8 cellular contexts compared by ENCODE assay signal in genomic region chr12:56590237-56590830, GRCh38. TPM values are rescaled to one million over a fixed set of nuclear protein-coding genes. Genes with fewer than 3 reads are reported as not detected.
DNase-seq lines count a peak whose midpoint lies in the region; ATAC-seq and TF ChIP-seq lines count a peak whose summit lies in the region.

No MANE protein-coding gene starts in this region.

- TF ChIP-seq POLR2A in erythroblast (IDR thresholded peaks at IDR 0.05; ENCODE audit: low read length) (no peak), testis (IDR thresholded peaks at IDR 0.05) (no peak)

- no peaks in the 10 kb centered on the region for H4K20me1 ChIP-seq in OCI-LY3 (ENCODE audit: insufficient read depth, low read length)

- H2AFZ ChIP-seq in OCI-LY3 (ENCODE audit: low read depth, low read length): no peak overlapping the region

- H3K27me3 ChIP-seq in OCI-LY3 (ENCODE audit: low read depth, low read length) (no peaks in the 10 kb centered on the region), testis (no peaks in the 10 kb centered on the region)

- no peaks in the 10 kb centered on the region for H3K79me2 ChIP-seq in OCI-LY3 (ENCODE audit: low read length)

- TF ChIP-seq CTCF in OCI-LY3 (IDR thresholded peaks at IDR 0.05; ENCODE audit: low read depth, low read length) (peak; percentile 65), testis (IDR thresholded peaks at IDR 0.05) (peak in 1 of 3 experiments; percentile 16)

- peaks cover 4% of the 10 kb centered on the region for H3K36me3 ChIP-seq in OCI-LY3 (replicated peaks; ENCODE audit: low read depth, low read length)
- H3K36me3 ChIP-seq in testis (ENCODE audit: low read depth, missing control alignments): no peaks in the 10 kb centered on the region

- H3K4me2 ChIP-seq in OCI-LY3 (ENCODE audit: low read length): no peak overlapping the region

- H3K9me3 ChIP-seq in OCI-LY3 (ENCODE audit: insufficient read depth, low read length) (no peaks in the 10 kb centered on the region), testis (no peaks in the 10 kb centered on the region)

- 53 to 60% methylated on average over 3 of the region's 3 CpGs for WGBS in testis, 2 donors

- no peak overlapping the region for H3K9ac ChIP-seq in OCI-LY3 (ENCODE audit: low read length)

- intact Hi-C loops in testis (cut with DNase I; ENCODE audit: low total_unique reads): no loop called here

- peak; percentile 49 for ATAC-seq in GM21390 (IDR thresholded peaks at IDR 0.05; ENCODE audit: unreplicated experiment)
- no peak for ATAC-seq in HG03442 (IDR thresholded peaks at IDR 0.05; ENCODE audit: unreplicated experiment)

- DNase-seq in COLO829 (ENCODE audit: low spot score) (peak; percentile 27), erythroblast (lab: John Stamatoyannopoulos, UW) (peak; percentile 14 to 38), testis (peak; percentile 43), ureter (ENCODE audit: low spot score) (no peak), CD1c-positive myeloid dendritic cell (ENCODE audit: extremely low spot score) (no peak)

- H3K4me3 ChIP-seq in OCI-LY3 (ENCODE audit: low read length): no peak overlapping the region
- H3K4me3 ChIP-seq in testis: no peak overlapping the region

- H3K4me1 ChIP-seq in OCI-LY3 (ENCODE audit: low read length) (no peaks in the 10 kb centered on the region), testis (peaks cover 11% of the 10 kb centered on the region)

- H3K27ac ChIP-seq in OCI-LY3 (ENCODE audit: low read length) (no peak overlapping the region), testis (peak overlapping the region in 1 of 2 donors; percentile 59)

RNA-seq across cellular contexts. Expression of gene BAZ2A, which starts 39.8 kb away (rescaled TPM):
- 100 to 1,000 TPM; 250 to 316 TPM for total RNA-seq in testis
- 134 TPM for polyA plus RNA-seq in testis (ENCODE audit: insufficient read depth, low read depth, low replicate concordance)
- total RNA-seq in ureter: 141 TPM

RNA-seq across cellular contexts. Expression of gene ATP5F1B, which starts 55.5 kb away (rescaled TPM):
- total RNA-seq in testis (100 to 1,000 TPM; 342 to 387 TPM), ureter (601 TPM)
- polyA plus RNA-seq in testis (ENCODE audit: insufficient read depth, low read depth, low replicate concordance): 666 TPM

Comparison
In these comparisons a context has a peak if more than half of its experiments do, and no peak if none do; other contexts are left out.
1. DNase-seq: peak in COLO829 (single experiment), erythroblast (2 of 2) and testis (single experiment); none in ureter (single experiment) and CD1c-positive myeloid dendritic cell (single experiment).